ENCODE assay signal across 3 cellular contexts in the genomic region with DNA sequence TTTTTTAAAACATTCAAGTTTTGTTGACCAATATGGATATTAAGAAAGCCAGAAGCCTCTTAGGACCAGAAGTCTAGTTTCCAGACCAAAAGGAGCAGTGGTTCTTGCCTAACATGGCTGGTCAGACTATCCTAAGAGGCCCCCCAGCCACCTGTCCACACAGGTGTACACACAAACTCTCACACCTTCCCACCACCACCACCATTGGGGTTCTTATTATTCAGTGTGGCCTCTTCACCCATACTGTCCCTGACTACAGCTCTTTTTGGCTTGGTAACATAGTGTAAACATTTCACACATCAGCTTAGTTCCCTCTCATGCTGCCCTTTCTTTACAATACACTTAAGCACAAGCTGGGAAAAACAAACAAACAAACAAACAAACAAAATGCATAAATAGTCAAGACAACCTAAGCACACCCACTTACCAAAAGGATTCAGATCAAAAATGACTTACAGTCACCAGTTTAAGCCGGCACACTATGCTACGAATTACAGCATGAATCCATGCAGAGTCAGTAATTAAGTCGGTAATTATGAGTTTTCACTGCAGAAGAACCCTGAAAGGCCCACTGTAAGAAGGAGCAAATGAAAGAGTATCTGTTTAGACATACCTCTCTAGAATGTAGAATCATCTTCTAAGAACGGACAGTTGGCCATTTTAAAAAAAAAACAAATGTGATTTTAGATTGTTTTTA.
TF ChIP-seq lines count a peak whose summit lies in the region.

No MANE protein-coding gene starts in this region.

TF ChIP-seq in SK-N-SH, 30 proteins besides CTCF, POLR2A, EP300 and RAD21 (continued from another document):
- TF ChIP-seq MXI1 (IDR thresholded peaks at IDR 0.05; ENCODE audit: low read depth, low read length) = no peak
- TF ChIP-seq, protein P1, sequence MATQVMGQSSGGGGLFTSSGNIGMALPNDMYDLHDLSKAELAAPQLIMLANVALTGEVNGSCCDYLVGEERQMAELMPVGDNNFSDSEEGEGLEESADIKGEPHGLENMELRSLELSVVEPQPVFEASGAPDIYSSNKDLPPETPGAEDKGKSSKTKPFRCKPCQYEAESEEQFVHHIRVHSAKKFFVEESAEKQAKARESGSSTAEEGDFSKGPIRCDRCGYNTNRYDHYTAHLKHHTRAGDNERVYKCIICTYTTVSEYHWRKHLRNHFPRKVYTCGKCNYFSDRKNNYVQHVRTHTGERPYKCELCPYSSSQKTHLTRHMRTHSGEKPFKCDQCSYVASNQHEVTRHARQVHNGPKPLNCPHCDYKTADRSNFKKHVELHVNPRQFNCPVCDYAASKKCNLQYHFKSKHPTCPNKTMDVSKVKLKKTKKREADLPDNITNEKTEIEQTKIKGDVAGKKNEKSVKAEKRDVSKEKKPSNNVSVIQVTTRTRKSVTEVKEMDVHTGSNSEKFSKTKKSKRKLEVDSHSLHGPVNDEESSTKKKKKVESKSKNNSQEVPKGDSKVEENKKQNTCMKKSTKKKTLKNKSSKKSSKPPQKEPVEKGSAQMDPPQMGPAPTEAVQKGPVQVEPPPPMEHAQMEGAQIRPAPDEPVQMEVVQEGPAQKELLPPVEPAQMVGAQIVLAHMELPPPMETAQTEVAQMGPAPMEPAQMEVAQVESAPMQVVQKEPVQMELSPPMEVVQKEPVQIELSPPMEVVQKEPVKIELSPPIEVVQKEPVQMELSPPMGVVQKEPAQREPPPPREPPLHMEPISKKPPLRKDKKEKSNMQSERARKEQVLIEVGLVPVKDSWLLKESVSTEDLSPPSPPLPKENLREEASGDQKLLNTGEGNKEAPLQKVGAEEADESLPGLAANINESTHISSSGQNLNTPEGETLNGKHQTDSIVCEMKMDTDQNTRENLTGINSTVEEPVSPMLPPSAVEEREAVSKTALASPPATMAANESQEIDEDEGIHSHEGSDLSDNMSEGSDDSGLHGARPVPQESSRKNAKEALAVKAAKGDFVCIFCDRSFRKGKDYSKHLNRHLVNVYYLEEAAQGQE (IDR thresholded peaks at IDR 0.05; ENCODE audit: low read depth, low read length) = no peak
- TF ChIP-seq, protein P2, sequence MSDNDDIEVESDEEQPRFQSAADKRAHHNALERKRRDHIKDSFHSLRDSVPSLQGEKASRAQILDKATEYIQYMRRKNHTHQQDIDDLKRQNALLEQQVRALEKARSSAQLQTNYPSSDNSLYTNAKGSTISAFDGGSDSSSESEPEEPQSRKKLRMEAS (IDR thresholded peaks at IDR 0.05; ENCODE audit: low read depth) = no peak
- TF ChIP-seq GABPA (IDR thresholded peaks at IDR 0.05; ENCODE audit: low read depth) = no peak
- TF ChIP-seq EZH2phosphoT487 (IDR thresholded peaks at IDR 0.05; ENCODE audit: borderline replicate concordance, low read depth) = no peak
TF ChIP-seq in SK-N-SH: peak in this region for 0.

TF ChIP-seq in SK-N-SH treated with all-trans-retinoic acid at 6 μM for 48 hours, 23 proteins besides CTCF, POLR2A, EP300 and RAD21 (continued from another document):
- TF ChIP-seq, protein P3, sequence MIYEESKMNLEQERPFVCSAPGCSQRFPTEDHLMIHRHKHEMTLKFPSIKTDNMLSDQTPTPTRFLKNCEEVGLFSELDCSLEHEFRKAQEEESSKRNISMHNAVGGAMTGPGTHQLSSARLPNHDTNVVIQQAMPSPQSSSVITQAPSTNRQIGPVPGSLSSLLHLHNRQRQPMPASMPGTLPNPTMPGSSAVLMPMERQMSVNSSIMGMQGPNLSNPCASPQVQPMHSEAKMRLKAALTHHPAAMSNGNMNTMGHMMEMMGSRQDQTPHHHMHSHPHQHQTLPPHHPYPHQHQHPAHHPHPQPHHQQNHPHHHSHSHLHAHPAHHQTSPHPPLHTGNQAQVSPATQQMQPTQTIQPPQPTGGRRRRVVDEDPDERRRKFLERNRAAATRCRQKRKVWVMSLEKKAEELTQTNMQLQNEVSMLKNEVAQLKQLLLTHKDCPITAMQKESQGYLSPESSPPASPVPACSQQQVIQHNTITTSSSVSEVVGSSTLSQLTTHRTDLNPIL (CRISPR knock-in tag; IDR thresholded peaks at IDR 0.05; ENCODE audit: low read depth) = no peak
- TF ChIP-seq ARNTL (CRISPR knock-in tag; IDR thresholded peaks at IDR 0.05; ENCODE audit: borderline replicate concordance, low read depth) (no peak), BACH2 (CRISPR knock-in tag; IDR thresholded peaks at IDR 0.05; ENCODE audit: borderline replicate concordance) (no peak), CSDC2 (CRISPR knock-in tag; IDR thresholded peaks at IDR 0.05) (no peak), TOX (CRISPR knock-in tag; IDR thresholded peaks at IDR 0.05; ENCODE audit: borderline replicate concordance) (no peak), SNAI2 (CRISPR knock-in tag; IDR thresholded peaks at IDR 0.05) (no peak), GLIS3 (CRISPR knock-in tag; IDR thresholded peaks at IDR 0.05) (no peak), ZFP3 (CRISPR knock-in tag; IDR thresholded peaks at IDR 0.05) (no peak), PPARA (CRISPR knock-in tag; IDR thresholded peaks at IDR 0.05; ENCODE audit: borderline replicate concordance) (no peak), ZFP30 (CRISPR knock-in tag; IDR thresholded peaks at IDR 0.05) (no peak)
- TF ChIP-seq, protein P4, sequence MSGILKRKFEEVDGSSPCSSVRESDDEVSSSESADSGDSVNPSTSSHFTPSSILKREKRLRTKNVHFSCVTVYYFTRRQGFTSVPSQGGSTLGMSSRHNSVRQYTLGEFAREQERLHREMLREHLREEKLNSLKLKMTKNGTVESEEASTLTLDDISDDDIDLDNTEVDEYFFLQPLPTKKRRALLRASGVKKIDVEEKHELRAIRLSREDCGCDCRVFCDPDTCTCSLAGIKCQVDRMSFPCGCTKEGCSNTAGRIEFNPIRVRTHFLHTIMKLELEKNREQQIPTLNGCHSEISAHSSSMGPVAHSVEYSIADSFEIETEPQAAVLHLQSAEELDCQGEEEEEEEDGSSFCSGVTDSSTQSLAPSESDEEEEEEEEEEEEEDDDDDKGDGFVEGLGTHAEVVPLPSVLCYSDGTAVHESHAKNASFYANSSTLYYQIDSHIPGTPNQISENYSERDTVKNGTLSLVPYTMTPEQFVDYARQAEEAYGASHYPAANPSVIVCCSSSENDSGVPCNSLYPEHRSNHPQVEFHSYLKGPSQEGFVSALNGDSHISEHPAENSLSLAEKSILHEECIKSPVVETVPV (CRISPR knock-in tag; IDR thresholded peaks at IDR 0.05) = no peak
- TF ChIP-seq, protein P5, sequence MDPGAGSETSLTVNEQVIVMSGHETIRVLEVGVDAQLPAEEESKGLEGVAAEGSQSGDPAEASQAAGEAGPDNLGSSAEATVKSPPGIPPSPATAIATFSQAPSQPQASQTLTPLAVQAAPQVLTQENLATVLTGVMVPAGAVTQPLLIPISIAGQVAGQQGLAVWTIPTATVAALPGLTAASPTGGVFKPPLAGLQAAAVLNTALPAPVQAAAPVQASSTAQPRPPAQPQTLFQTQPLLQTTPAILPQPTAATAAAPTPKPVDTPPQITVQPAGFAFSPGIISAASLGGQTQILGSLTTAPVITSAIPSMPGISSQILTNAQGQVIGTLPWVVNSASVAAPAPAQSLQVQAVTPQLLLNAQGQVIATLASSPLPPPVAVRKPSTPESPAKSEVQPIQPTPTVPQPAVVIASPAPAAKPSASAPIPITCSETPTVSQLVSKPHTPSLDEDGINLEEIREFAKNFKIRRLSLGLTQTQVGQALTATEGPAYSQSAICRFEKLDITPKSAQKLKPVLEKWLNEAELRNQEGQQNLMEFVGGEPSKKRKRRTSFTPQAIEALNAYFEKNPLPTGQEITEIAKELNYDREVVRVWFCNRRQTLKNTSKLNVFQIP (CRISPR knock-in tag; IDR thresholded peaks at IDR 0.05; ENCODE audit: borderline replicate concordance, low read depth) = no peak
- TF ChIP-seq, protein P6, sequence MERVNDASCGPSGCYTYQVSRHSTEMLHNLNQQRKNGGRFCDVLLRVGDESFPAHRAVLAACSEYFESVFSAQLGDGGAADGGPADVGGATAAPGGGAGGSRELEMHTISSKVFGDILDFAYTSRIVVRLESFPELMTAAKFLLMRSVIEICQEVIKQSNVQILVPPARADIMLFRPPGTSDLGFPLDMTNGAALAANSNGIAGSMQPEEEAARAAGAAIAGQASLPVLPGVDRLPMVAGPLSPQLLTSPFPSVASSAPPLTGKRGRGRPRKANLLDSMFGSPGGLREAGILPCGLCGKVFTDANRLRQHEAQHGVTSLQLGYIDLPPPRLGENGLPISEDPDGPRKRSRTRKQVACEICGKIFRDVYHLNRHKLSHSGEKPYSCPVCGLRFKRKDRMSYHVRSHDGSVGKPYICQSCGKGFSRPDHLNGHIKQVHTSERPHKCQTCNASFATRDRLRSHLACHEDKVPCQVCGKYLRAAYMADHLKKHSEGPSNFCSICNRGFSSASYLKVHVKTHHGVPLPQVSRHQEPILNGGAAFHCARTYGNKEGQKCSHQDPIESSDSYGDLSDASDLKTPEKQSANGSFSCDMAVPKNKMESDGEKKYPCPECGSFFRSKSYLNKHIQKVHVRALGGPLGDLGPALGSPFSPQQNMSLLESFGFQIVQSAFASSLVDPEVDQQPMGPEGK (CRISPR knock-in tag; IDR thresholded peaks at IDR 0.05; ENCODE audit: borderline replicate concordance) = no peak

TF ChIP-seq in K562, 482 proteins besides CTCF, POLR2A, EP300 and RAD21 (continued from another document):
- 0 out of 2 replicates have a peak, but pooled peaks have one; percentile 0 for TF ChIP-seq FOSL1 (tag; conservative IDR thresholded peaks at IDR 0.05)
